Comparison of ENCODE assay signal across 7 cellular contexts in the genomic region with DNA sequence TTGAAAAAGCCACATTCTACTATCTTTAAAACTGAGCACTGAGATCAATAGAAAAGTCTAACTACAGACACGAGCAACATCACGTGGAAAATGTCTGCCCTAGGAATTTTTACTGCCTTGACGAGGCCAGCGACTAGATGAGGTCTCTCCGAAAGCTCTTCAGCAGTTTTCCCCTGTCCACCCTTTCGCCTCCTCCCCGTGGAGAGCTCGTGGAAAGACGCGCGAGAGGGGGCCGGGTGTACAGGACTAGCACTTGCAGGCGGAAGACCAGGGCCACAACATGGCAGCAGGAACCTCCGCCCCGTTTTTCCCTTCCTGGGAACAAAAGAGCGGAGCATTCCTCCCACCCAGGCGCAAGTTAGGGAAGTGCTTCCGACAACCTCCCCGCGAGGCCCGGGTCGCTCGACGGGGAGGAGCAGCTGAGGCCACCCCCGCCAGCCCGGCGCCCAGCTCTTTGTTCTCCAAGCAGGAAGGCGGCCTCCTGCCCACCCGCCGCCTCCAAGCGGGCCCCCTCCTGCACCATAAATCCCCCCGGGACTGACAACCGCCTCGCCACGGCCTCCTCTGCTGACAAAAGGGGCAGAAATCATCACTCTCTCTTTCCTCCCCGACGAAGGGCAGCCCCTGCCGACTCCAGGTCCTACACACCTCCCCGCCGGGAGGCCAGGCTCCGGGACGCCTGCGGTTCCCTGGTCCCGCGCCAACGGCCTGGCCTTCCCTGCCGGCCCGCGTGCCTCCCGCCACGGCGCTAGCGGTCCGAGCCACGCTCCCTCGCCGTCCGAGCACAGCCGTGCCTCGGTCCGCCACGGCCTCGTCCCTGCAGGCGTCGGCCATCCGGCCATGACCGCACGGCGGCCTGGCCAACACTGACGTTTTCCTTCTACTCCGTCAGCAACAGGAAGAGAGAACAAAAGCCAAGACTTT. TPM values are rescaled to one million over a fixed set of nuclear protein-coding genes. Genes with fewer than 3 reads are reported as not detected.
DNase-seq lines count a peak whose midpoint lies in the region; ATAC-seq and TF ChIP-seq lines count a peak whose summit lies in the region.

No MANE protein-coding gene starts in this region.

- H3K36me3 Mint-ChIP-seq in activated naive CD4-positive, alpha-beta T cell treated with anti-CD3 and anti-CD28 coated beads, Interleukin-2, amount 10 ng/mL, durations not matched to agents 7 days and 5 days = peaks cover 56% of the 10 kb centered on the region

- peaks cover 53% of the 10 kb centered on the region for H3K79me2 ChIP-seq in osteoblast (ENCODE audit: insufficient read depth, low read length)

- peaks cover 46% of the 10 kb centered on the region for H4K20me1 ChIP-seq in osteoblast (ENCODE audit: insufficient read depth, low read length)

- peak in 1 of 2 donors; percentile 9 for TF ChIP-seq POLR2A in Peyer's patch (IDR thresholded peaks at IDR 0.05)

- H3K27ac Mint-ChIP-seq in activated naive CD4-positive, alpha-beta T cell treated with anti-CD3 and anti-CD28 coated beads, Interleukin-2, amount 10 ng/mL, durations not matched to agents 7 days and 5 days = peak overlapping the region; percentile 99

- DNase-seq in Peyer's patch (peak; percentile 51 to 78 (median 75)), head of caudate nucleus (peak; percentile 55 to 91 (median 77)), osteoblast (ENCODE audit: insufficient read length, low spot score, missing footprints) (peak; percentile 62), tibial artery (peak; percentile 70 to 87)
- peak; percentile 64 for DNase-seq in activated naive CD4-positive, alpha-beta T cell treated with anti-CD3 and anti-CD28 coated beads, Interleukin-2, amount 10 ng/mL, durations not matched to agents 7 days and 5 days

- H3K4me1 Mint-ChIP-seq in activated naive CD4-positive, alpha-beta T cell treated with anti-CD3 and anti-CD28 coated beads, Interleukin-2, amount 10 ng/mL, durations not matched to agents 7 days and 5 days = peaks cover 54% of the 10 kb centered on the region

- peak in 1 of 6 experiments; percentile 12 for TF ChIP-seq CTCF in Peyer's patch (IDR thresholded peaks at IDR 0.05)
- no peak for TF ChIP-seq CTCF in osteoblast (IDR thresholded peaks at IDR 0.05; ENCODE audit: extremely low read depth, low read depth, low read length)
- no peak for TF ChIP-seq CTCF in tibial artery (IDR thresholded peaks at IDR 0.05)

- H3K27me3 ChIP-seq in Peyer's patch (no peaks in the 10 kb centered on the region), osteoblast (ENCODE audit: insufficient read depth, low read length) (no peaks in the 10 kb centered on the region), tibial artery (no peaks in the 10 kb centered on the region)

- H3K4me2 ChIP-seq in osteoblast (ENCODE audit: insufficient read depth, low read length) = peak overlapping the region; percentile 94

- CTCF ChIA-PET in activated naive CD4-positive, alpha-beta T cell treated with anti-CD3 and anti-CD28 coated beads, Interleukin-2, amount 10 ng/mL, durations not matched to agents 7 days and 5 days (lab: Charles Lee) = interaction anchor here (0.9 to 1.2 kb wide), 3 partner anchors 15 to 126 kb away, joined by 4 to 5 read pairs (median 4); no protein-coding TSS in a partner anchor

- H3K4me1 ChIP-seq in Peyer's patch = peaks cover 0 to 24% (median 6%) of the 10 kb centered on the region in 4 donors
- peaks cover 30% of the 10 kb centered on the region for H3K4me1 ChIP-seq in osteoblast (ENCODE audit: insufficient read depth, low read length)
- H3K4me1 ChIP-seq in tibial artery = peaks cover 0 to 49% (median 30%) of the 10 kb centered on the region in 4 donors

- intact Hi-C loops in head of caudate nucleus (cut with DNase I) = loop anchor here (2.0 to 10.0 kb wide), 4 partner anchors 51 to 207 kb away; partner anchors contain the start of genes CTR9 and ZBED5
- intact Hi-C loops in tibial artery (cut with DNase I; ENCODE audit: low total_unique reads) = loop anchor here (2.0 to 5.0 kb wide), 2 partner anchors 49 to 123 kb away; partner anchors contain the start of gene ZBED5

- H3K4me3 Mint-ChIP-seq in activated naive CD4-positive, alpha-beta T cell treated with anti-CD3 and anti-CD28 coated beads, Interleukin-2, amount 10 ng/mL, durations not matched to agents 7 days and 5 days = peak overlapping the region; percentile 83

- H3K27me3 Mint-ChIP-seq in activated naive CD4-positive, alpha-beta T cell treated with anti-CD3 and anti-CD28 coated beads, Interleukin-2, amount 10 ng/mL, durations not matched to agents 7 days and 5 days = peaks cover 9% of the 10 kb centered on the region

- ATAC-seq in GM18498 (IDR thresholded peaks at IDR 0.05; ENCODE audit: unreplicated experiment) (peak; percentile 18), HG03039 (IDR thresholded peaks at IDR 0.05; ENCODE audit: unreplicated experiment) (peak; percentile 6)

- H3K4me3 ChIP-seq in Peyer's patch (peak overlapping the region; percentile 92 to 97 (median 94)), osteoblast (ENCODE audit: insufficient read depth, low read length) (peak overlapping the region; percentile 91), tibial artery (peak overlapping the region; percentile 93 to 98)

- peak overlapping the region; percentile 68 for H2AFZ ChIP-seq in osteoblast (ENCODE audit: low read length)

- H3K9me3 Mint-ChIP-seq in activated naive CD4-positive, alpha-beta T cell treated with anti-CD3 and anti-CD28 coated beads, Interleukin-2, amount 10 ng/mL, durations not matched to agents 7 days and 5 days = no peaks in the 10 kb centered on the region

- H3K9me3 ChIP-seq in Peyer's patch = no peaks in the 10 kb centered on the region
- H3K9me3 ChIP-seq in osteoblast (ENCODE audit: low read depth, low read length) = no peaks in the 10 kb centered on the region
- no peaks in the 10 kb centered on the region for H3K9me3 ChIP-seq in tibial artery

- H3K27ac ChIP-seq in Peyer's patch = peak overlapping the region; percentile 94 to 98 (median 96)
- H3K27ac ChIP-seq in osteoblast (ENCODE audit: low read depth, low read length) = peak overlapping the region; percentile 91
- peak overlapping the region; percentile 100 for H3K27ac ChIP-seq in tibial artery

- H3K36me3 ChIP-seq in Peyer's patch (peaks cover 4 to 41% (median 6%) of the 10 kb centered on the region in 3 donors), osteoblast (ENCODE audit: insufficient read depth, low read length) (peaks cover 46% of the 10 kb centered on the region), tibial artery (peaks cover 40 to 42% (median 42%) of the 10 kb centered on the region in 3 donors)

RNA-seq across cellular contexts. Expression of gene EIF4G2, which starts 0.8 kb away (rescaled TPM):
- 100 to 1,000 TPM; 339 to 452 (median 371) TPM for total RNA-seq in Peyer's patch
- 748 and 782 TPM in 2 replicates for total RNA-seq in osteoblast

RNA-seq across cellular contexts. Expression of gene ZBED5, which starts 50.0 kb away (rescaled TPM):
- total RNA-seq in Peyer's patch = 10 to 100 TPM; 23.8 to 47.0 (median 31.9) TPM
- total RNA-seq in osteoblast = 29.7 and 32.7 TPM in 2 replicates

RNA-seq across cellular contexts. Expression of gene CTR9, which starts 56.8 kb away (rescaled TPM):
- total RNA-seq in Peyer's patch (10 to 100 TPM; 15.0 to 31.0 (median 22.4) TPM), osteoblast (25.0 and 27.4 TPM in 2 replicates)

Comparison
In these comparisons a context has a peak if more than half of its experiments do, and no peak if none do; other contexts are left out.
1. Peak in every context shown above with its lines: DNase-seq, ATAC-seq, H3K4me3 ChIP-seq and H3K27ac ChIP-seq.